In the genomic region with DNA sequence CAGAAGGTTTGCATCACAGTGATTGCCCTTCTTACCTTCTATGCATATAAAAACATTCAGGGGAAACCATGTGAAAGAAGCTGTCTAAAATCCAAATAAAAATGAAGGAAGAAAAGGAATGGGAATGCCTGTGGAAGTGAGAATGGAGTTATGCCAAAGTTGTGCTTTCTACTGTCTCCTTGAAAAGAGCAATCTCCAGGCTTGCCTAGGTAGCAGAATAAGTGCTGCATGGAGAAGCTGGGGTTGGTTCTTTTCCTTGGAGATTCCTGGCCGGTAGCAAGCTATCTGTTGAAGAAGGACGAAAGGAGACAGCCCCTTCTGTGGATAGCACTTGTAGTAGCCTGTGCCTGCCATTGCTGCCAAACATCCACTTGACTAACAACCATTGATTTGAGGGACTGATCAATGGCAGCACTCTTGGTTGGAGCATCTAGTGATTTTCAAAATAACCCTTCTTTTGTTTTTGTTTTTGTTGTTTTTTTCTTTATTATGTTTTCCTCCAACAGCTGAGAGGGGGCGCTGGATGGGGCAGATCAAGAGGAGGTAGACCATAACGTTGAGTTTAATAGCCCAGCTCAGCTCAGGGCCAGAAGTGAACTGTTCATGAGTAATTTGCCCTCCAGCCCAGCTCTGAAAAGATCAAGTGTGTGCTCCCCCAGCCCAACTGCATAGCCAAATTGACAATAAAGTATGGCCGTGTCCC, we compare ENCODE assay signal across 1 cellular context.
TF ChIP-seq lines count a peak whose summit lies in the region.

No MANE protein-coding gene starts in this region.

TF ChIP-seq in SK-N-SH treated with all-trans-retinoic acid at 6 μM for 48 hours, 23 proteins besides CTCF, POLR2A, EP300 and RAD21 (continued from another document):
- TF ChIP-seq ZNF70 (CRISPR knock-in tag; IDR thresholded peaks at IDR 0.05) (no peak), ESRRG (CRISPR knock-in tag; IDR thresholded peaks at IDR 0.05) (no peak), TCF4 (CRISPR knock-in tag; IDR thresholded peaks at IDR 0.05; ENCODE audit: borderline replicate concordance) (no peak)
